9 cellular contexts compared by ENCODE assay signal in the genomic region with DNA sequence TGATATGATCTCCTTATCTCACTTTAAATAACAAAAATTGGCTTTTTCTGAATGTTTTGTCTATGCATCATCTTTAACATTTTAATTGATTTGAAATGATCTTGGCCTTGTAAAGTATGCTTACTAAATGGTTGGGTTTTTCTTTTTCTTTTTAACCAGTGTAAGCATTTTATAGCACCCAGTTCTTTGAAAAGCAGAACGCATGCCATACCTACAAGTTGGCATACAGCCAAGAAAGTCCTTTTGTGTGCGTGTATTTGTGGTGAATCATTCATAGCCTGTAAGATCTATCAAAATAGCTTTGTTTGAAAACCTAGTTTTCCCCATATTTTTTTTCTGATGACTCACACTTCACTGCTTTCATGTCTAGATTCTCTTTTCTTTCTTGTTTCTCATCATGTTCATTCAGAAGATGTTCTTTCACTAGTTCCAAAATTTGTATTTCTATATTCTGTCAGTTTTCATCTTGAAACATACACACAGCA. TPM values are rescaled to one million over a fixed set of nuclear protein-coding genes. Genes with fewer than 3 reads are reported as not detected.
A peak's percentile ranks its signal among the peaks of the same experiment; 100 is the strongest.
DNase-seq lines count a peak whose midpoint lies in the region; ATAC-seq and TF ChIP-seq lines count a peak whose summit lies in the region.
"Had no signal": no experiment of that assay in that cellular context is flagged by ENCODE, and none has a peak within 500 bp of the region (broad histone marks: within the 10 kb centered on the region; RNA-seq: fewer than 3 reads in every experiment).

No MANE protein-coding gene starts in this region.

- H3K4me3 ChIP-seq in SJCRH30 = no peak overlapping the region

- no peaks in the 10 kb centered on the region for H3K36me3 ChIP-seq in SJCRH30

- H3K27me3 ChIP-seq in SJCRH30 (no peaks in the 10 kb centered on the region), foreskin keratinocyte (no peaks in the 10 kb centered on the region)

- in situ Hi-C loops in Caki2 (cut with HindIII; ENCODE audit: low pct_unique_long_range_greater_than_20kb, low sequenced_read_pairs) = no loop called here

- H3K27ac ChIP-seq in SJCRH30 = no peak overlapping the region
- H3K27ac ChIP-seq in foreskin keratinocyte = peak overlapping the region; percentile 27

- peak; percentile 2 for ATAC-seq in foreskin keratinocyte
- ATAC-seq in HG03135 (IDR thresholded peaks at IDR 0.05; ENCODE audit: unreplicated experiment) = no peak
- no peak for ATAC-seq in GM21528 (IDR thresholded peaks at IDR 0.05; ENCODE audit: low FRiP score, unreplicated experiment)
- no peak for ATAC-seq in HG02642 (IDR thresholded peaks at IDR 0.05; ENCODE audit: poor library complexity, unreplicated experiment)
- ATAC-seq: left colon had no signal

- no peak for TF ChIP-seq CTCF in foreskin keratinocyte (conservative IDR thresholded peaks at IDR 0.05)

- DNase-seq in Caki2 (ENCODE audit: low read depth) (peak; percentile 81), HT1080 (ENCODE audit: low read depth) (peak; percentile 92), SJCRH30 (peak; percentile 22 to 56), foreskin keratinocyte (peak; percentile 86 to 95), medulla oblongata (ENCODE audit: extremely low spot score) (no peak)
- DNase-seq: left colon had no signal

- H3K4me1 ChIP-seq in SJCRH30 = peaks cover 13% of the 10 kb centered on the region
- peaks cover 39% of the 10 kb centered on the region for H3K4me1 ChIP-seq in foreskin keratinocyte

- H3K9me3 ChIP-seq in SJCRH30 (replicated peaks) = no peaks in the 10 kb centered on the region

RNA-seq across cellular contexts. Expression of a gene that starts 4.1 kb away (rescaled TPM):
- 35.3 and 46.4 TPM in 2 replicates for total RNA-seq in Caki2 (2014; rRNA removed; shearing (Covaris generic); ENCODE audit: low replicate concordance)
- total RNA-seq in HT1080 (2014; rRNA removed; shearing (Covaris generic)) = 21.5 and 24.4 TPM in 2 replicates
- polyA plus RNA-seq in HT1080 (2015; cell fraction: cytosol; rRNA removed) = 18.3 and 18.6 TPM in 2 replicates
- polyA plus RNA-seq in HT1080 (2015; cell fraction: nucleus; rRNA removed) = 14.2 and 17.7 TPM in 2 replicates
- 5.8 and 6.8 TPM in 2 replicates for total RNA-seq in SJCRH30 (2014; rRNA removed; shearing (Covaris generic))
- 30.1 and 34.1 TPM in 2 replicates for total RNA-seq in foreskin keratinocyte
- polyA plus RNA-seq in foreskin keratinocyte = 15.1 and 15.8 TPM in 2 replicates
